Comparison of ENCODE assay signal across 18 cellular contexts in the genomic region with DNA sequence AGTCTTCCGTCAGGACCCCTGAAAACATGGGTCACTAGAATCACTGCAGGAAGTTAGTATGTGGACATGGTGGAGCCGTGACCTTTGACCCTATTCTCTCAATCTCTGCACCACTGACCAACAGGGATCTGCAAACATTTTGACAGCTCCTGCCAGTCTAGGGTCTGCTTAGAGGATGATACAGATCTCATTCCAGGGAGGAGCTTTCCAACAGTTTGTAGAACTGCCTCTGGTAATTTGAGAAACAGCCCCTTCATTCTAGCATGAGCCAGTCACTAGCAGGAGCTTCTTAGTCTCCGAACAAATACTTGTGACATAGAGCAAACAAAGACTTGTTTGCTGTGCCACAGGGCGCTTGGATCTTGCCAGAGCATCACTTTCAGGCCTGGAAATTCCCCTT.
DNase-seq lines count a peak whose midpoint lies in the region; ATAC-seq and TF ChIP-seq lines count a peak whose summit lies in the region.
"Had no signal": no experiment of that assay in that cellular context is flagged by ENCODE, and none has a peak within 500 bp of the region (broad histone marks: within the 10 kb centered on the region; RNA-seq: fewer than 3 reads in every experiment).

No MANE protein-coding gene starts in this region.

- H3K18ac ChIP-seq in neuronal stem cell (ENCODE audit: low read length), result no peak overlapping the region

- ATAC-seq in HG03139 (IDR thresholded peaks at IDR 0.05; ENCODE audit: unreplicated experiment), result no peak
- ATAC-seq: body of pancreas; GM23338; stimulated activated naive B cell treated with anti-CD40 and anti-IgM and Interleukin-4, amounts not matched to agents 10 μg/mL and 1 μg/mL and 100 μg/mL, for 72 hours had no signal

- H3K4me3 ChIP-seq in hepatocyte (no peak overlapping the region), neuronal stem cell (ENCODE audit: low read length in 2 of 2) (peak overlapping the region in 1 of 2 donors; percentile 10), prostate gland (no peak overlapping the region)
- H3K4me3 ChIP-seq: body of pancreas, GM23338, spleen had no signal

- H2AK5ac ChIP-seq in neuronal stem cell (ENCODE audit: low read depth, low read length), result no peak overlapping the region

- H3K9ac ChIP-seq in neuronal stem cell (ENCODE audit: low read depth, low read length, poor library complexity), result no peak overlapping the region

- no peak overlapping the region for H3K14ac ChIP-seq in neuronal stem cell (ENCODE audit: low read length)

- H3K4me2 ChIP-seq in hepatocyte (no peak overlapping the region), neuronal stem cell (ENCODE audit: insufficient read depth, low read length, poor library complexity, severe bottlenecking) (no peak overlapping the region)
- H3K4me2 ChIP-seq: GM23338 had no signal

- no peak overlapping the region for H4K91ac ChIP-seq in neuronal stem cell (ENCODE audit: low read depth, low read length, poor library complexity)

- intact Hi-C loops in prostate gland (cut with DNase I), result no loop called here

- WGBS in hepatocyte (ENCODE audit: low lambda C conversion rate, missing lambda C conversion rate), result 57% methylated on average over 4 of the region's 4 CpGs
- no CpG with 5 or more reads among the region's 4 CpGs for WGBS in neuronal stem cell (ENCODE audit: extremely low coverage in 2 of 2, insufficient read length in 2 of 2, insufficient replicate concordance in 1 of 2), 2 donors
- WGBS in prostate gland, result 47% methylated on average over 4 of the region's 4 CpGs

- H2AFZ ChIP-seq in hepatocyte (no peak overlapping the region), neuronal stem cell (ENCODE audit: low read length) (peak overlapping the region; percentile 82)
- H2AFZ ChIP-seq: GM23338 had no signal

- TF ChIP-seq CTCF in hepatocyte (IDR thresholded peaks at IDR 0.05; ENCODE audit: poor library complexity) (no peak), prostate gland (IDR thresholded peaks at IDR 0.05) (no peak)

- H2BK12ac ChIP-seq in neuronal stem cell (ENCODE audit: low read length), result no peak overlapping the region

- H3K9me2 ChIP-seq in hepatocyte (replicated peaks; ENCODE audit: insufficient read depth), result no peaks in the 10 kb centered on the region

- no peaks in the 10 kb centered on the region for H3K79me2 ChIP-seq in hepatocyte

- H4K8ac ChIP-seq in neuronal stem cell (ENCODE audit: low read depth, low read length), result no peak overlapping the region

- H3K23ac ChIP-seq in neuronal stem cell (ENCODE audit: low read depth, low read length, poor library complexity), result no peak overlapping the region

- peak overlapping the region; percentile 70 for H3K27ac ChIP-seq in hepatocyte
- peak overlapping the region; percentile 11 for H3K27ac ChIP-seq in neuronal stem cell (replicated peaks; ENCODE audit: low read length)
- H3K27ac ChIP-seq in prostate gland, result no peak overlapping the region
- H3K27ac ChIP-seq: body of pancreas, C4-2B, spleen, WERI-Rb-1 had no signal

- H3K79me1 ChIP-seq in neuronal stem cell (ENCODE audit: low read depth, low read length), result no peaks in the 10 kb centered on the region

- no peak overlapping the region for H2BK15ac ChIP-seq in neuronal stem cell (ENCODE audit: low read length)

- DNase-seq in NCI-H1105 treated with DMSO at 0.1 percent for 48 hours (lab: John Stamatoyannopoulos, UW) (peak; percentile 19), NCI-H1105 (lab: John Stamatoyannopoulos, UW) (no peak), NCI-H2196 (lab: John Stamatoyannopoulos, UW; ENCODE audit: unreplicated experiment) (peak; percentile 50), hepatocyte (ENCODE audit: low spot score) (peak; percentile 35), neuronal stem cell (ENCODE audit: low spot score) (peak; percentile 37), prostate gland (ENCODE audit: low spot score) (no peak)
- no peak for DNase-seq in stimulated activated CD8-positive, alpha-beta memory T cell treated with anti-CD3 and anti-CD28 coated beads, Interleukin-4, amount 100 ng/mL, for 48 hours
- DNase-seq: activated naive CD4-positive, alpha-beta T cell; body of pancreas; cortex of kidney; NCI-H524; posterior cingulate gyrus; spleen; stimulated activated naive B cell treated with anti-CD40 and anti-IgM and Interleukin-4, amounts not matched to agents 10 μg/mL and 1 μg/mL and 100 μg/mL, for 72 hours; WERI-Rb-1 had no signal

- no peaks in the 10 kb centered on the region for H4K20me1 ChIP-seq in hepatocyte (ENCODE audit: insufficient read depth, poor library complexity, severe bottlenecking)

- H3K9me3 ChIP-seq in hepatocyte (ENCODE audit: low read depth) (no peaks in the 10 kb centered on the region), neuronal stem cell (replicated peaks in 1 of 2; ENCODE audit: control insufficient read depth in 2 of 2, insufficient read depth in 1 of 2, low read depth in 1 of 2, low read length in 2 of 2) (peaks cover 0 to 5% of the 10 kb centered on the region in 2 donors), prostate gland (no peaks in the 10 kb centered on the region)
- H3K9me3 ChIP-seq: body of pancreas, spleen had no signal

- TF ChIP-seq POLR2A in prostate gland (IDR thresholded peaks at IDR 0.05), result no peak

- H3K36me3 ChIP-seq in hepatocyte (replicated peaks; ENCODE audit: insufficient read depth, low read depth) (no peaks in the 10 kb centered on the region), neuronal stem cell (replicated peaks in 1 of 2; ENCODE audit: control insufficient read depth in 2 of 2, insufficient read depth in 2 of 2, low read length in 2 of 2) (no peaks in the 10 kb centered on the region), prostate gland (no peaks in the 10 kb centered on the region)
- H3K36me3 ChIP-seq: spleen, WERI-Rb-1 had no signal

- no peaks in the 10 kb centered on the region for H3K4me1 ChIP-seq in hepatocyte (ENCODE audit: insufficient read depth)
- H3K4me1 ChIP-seq in neuronal stem cell (ENCODE audit: control insufficient read depth in 2 of 2, insufficient read depth in 1 of 2, low read depth in 1 of 2, low read length in 2 of 2), result peaks cover 2 to 15% of the 10 kb centered on the region in 2 donors
- H3K4me1 ChIP-seq in prostate gland (replicated peaks), result no peaks in the 10 kb centered on the region
- H3K4me1 ChIP-seq: spleen had no signal

- no peak overlapping the region for H2BK5ac ChIP-seq in neuronal stem cell (ENCODE audit: low read length)

- no peaks in the 10 kb centered on the region for H3K27me3 ChIP-seq in hepatocyte
- H3K27me3 ChIP-seq in neuronal stem cell (ENCODE audit: control insufficient read depth in 3 of 3, insufficient read depth in 3 of 3, low read depth in 1 of 3, low read length in 3 of 3), result no peaks in the 10 kb centered on the region
- no peaks in the 10 kb centered on the region for H3K27me3 ChIP-seq in prostate gland (replicated peaks; ENCODE audit: insufficient read depth)
- H3K27me3 ChIP-seq: body of pancreas, spleen had no signal

- no peak overlapping the region for H3K4ac ChIP-seq in neuronal stem cell (ENCODE audit: low read length)

- H2BK120ac ChIP-seq in neuronal stem cell (ENCODE audit: low read depth, low read length), result no peak overlapping the region

Comparison
In these comparisons a context has a peak if more than half of its experiments do, and no peak if none do; other contexts are left out.
1. DNase-seq: peak in NCI-H1105 treated with DMSO at 0.1 percent for 48 hours (single experiment), NCI-H2196 (single experiment), hepatocyte (single experiment) and neuronal stem cell (single experiment); none in NCI-H1105 (single experiment), prostate gland (single experiment) and stimulated activated CD8-positive, alpha-beta memory T cell treated with anti-CD3 and anti-CD28 coated beads, Interleukin-4, amount 100 ng/mL, for 48 hours (single experiment).
2. H3K27ac ChIP-seq: peak in hepatocyte (single experiment) and neuronal stem cell (single experiment); none in prostate gland (0 of 2).